Comparison of ENCODE assay signal across 24 cellular contexts in genomic region chr21:15199940-15200339, GRCh38.
"Had no signal": no experiment of that assay in that cellular context is flagged by ENCODE, and none has a peak within 500 bp of the region (broad histone marks: within the 10 kb centered on the region; RNA-seq: fewer than 3 reads in every experiment).

No MANE protein-coding gene starts in this region.

- H3K27ac ChIP-seq: body of pancreas, esophagus squamous epithelium, gastrocnemius medialis, pancreas, prostate gland, thyroid gland, WERI-Rb-1 had no signal

- H3K27me3 ChIP-seq: body of pancreas, esophagus squamous epithelium, gastrocnemius medialis, pancreas, thyroid gland had no signal

- H3K4me3 ChIP-seq: body of pancreas, esophagus squamous epithelium, gastrocnemius medialis, pancreas, prostate gland, thyroid gland had no signal

- H3K9me3 ChIP-seq: body of pancreas, esophagus squamous epithelium, gastrocnemius medialis, pancreas, prostate gland, thyroid gland had no signal

- H3K4me1 ChIP-seq: esophagus squamous epithelium, gastrocnemius medialis, prostate gland, thyroid gland had no signal

- ATAC-seq: activated CD4-positive, CD25-positive, alpha-beta regulatory T cell treated with anti-CD3 and anti-CD28 coated beads, Interleukin-2, amount 50 U/mL, for 24 hours; body of pancreas; naive thymus-derived CD4-positive, alpha-beta T cell; pancreas; sciatic nerve; stimulated activated memory B cell treated with anti-CD40 and anti-IgM and Interleukin-4, amounts not matched to agents 10 μg/mL and 1 μg/mL and 100 μg/mL, for 72 hours; stimulated activated naive CD8-positive, alpha-beta T cell treated with anti-CD3 and anti-CD28 coated beads, Interleukin-15, amount 100 ng/mL, for 72 hours had no signal

- H3K36me3 ChIP-seq: esophagus squamous epithelium, gastrocnemius medialis, pancreas, prostate gland, thyroid gland, WERI-Rb-1 had no signal

- DNase-seq: activated CD4-positive, alpha-beta T cell treated with anti-CD3 and anti-CD28 coated beads for 48 hours; activated CD4-positive, alpha-beta T cell treated with anti-CD3 and anti-CD28 coated beads, Interleukin-2, amount 50 U/mL, for 48 hours; activated CD8-positive, alpha-beta memory T cell treated with anti-CD3 and anti-CD28 coated beads for 24 hours; activated effector memory CD4-positive, alpha-beta T cell treated with Interleukin-2 at 50 U/mL for 16 hours; activated naive CD4-positive, alpha-beta T cell treated with Interleukin-2 at 50 U/mL for 16 hours; aorta; body of pancreas; esophagus squamous epithelium; gastrocnemius medialis; glutamatergic neuron; mammary epithelial cell; naive thymus-derived CD4-positive, alpha-beta T cell; nucleus accumbens; pancreas; small intestine; stimulated activated CD4-positive, alpha-beta T cell treated with anti-CD3 and anti-CD28 coated beads, Interleukin-4, amount 100 ng/mL, for 24 hours; stimulated activated naive CD8-positive, alpha-beta T cell treated with anti-CD3 and anti-CD28 coated beads, Interleukin-15, amount 100 ng/mL, for 72 hours; T-helper 1 cell; thyroid gland; WERI-Rb-1 had no signal
